Comparison of ENCODE assay signal across 8 cellular contexts in the genomic region with DNA sequence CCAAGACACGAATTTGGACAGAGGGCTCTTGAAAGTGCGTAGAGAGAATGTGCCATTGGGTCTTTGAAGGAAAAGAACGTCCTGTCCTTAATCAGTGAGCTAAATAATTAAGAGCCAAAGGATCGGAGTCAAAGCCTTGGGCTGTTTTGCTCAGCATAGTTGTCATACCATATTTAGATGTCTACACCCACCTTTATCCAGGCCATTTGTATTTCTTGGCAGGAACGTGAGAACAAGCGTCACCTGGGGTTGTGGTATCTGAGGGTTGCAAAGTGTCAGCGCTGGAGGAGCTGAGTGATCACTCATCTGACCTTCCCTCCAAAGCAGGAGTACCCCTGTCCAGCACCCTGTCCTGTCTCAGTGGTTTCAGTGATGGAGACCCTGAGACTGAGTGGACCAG. TPM values are rescaled to one million over a fixed set of nuclear protein-coding genes. Genes with fewer than 3 reads are reported as not detected.
DNase-seq lines count a peak whose midpoint lies in the region; TF ChIP-seq lines count a peak whose summit lies in the region.
"Had no signal": no experiment of that assay in that cellular context is flagged by ENCODE, and none has a peak within 500 bp of the region (broad histone marks: within the 10 kb centered on the region; RNA-seq: fewer than 3 reads in every experiment).

No MANE protein-coding gene starts in this region.

- intact Hi-C loops in OCI-LY7 (cut with micrococcal nuclease; ENCODE audit: unreplicated experiment): loop anchor here (5.0 kb wide), 2 partner anchors 296 to 1304 kb away; partner anchors contain the start of gene ODC1

- H3K27ac ChIP-seq in OCI-LY7 (ENCODE audit: low read depth, low read length, poor library complexity, severe bottlenecking): peak overlapping the region; percentile 88
- H3K27ac ChIP-seq in skeletal muscle tissue (ENCODE audit: low read depth, low read length): peak overlapping the region; percentile 57

- H3K9me3 ChIP-seq in OCI-LY7 (ENCODE audit: low read length) (no peaks in the 10 kb centered on the region), skeletal muscle tissue (ENCODE audit: control insufficient read depth in 3 of 3, low read length in 3 of 3) (no peaks in the 10 kb centered on the region)

- H3K4me2 ChIP-seq in OCI-LY7 (ENCODE audit: low read length): peak overlapping the region; percentile 98

- peak overlapping the region in 1 of 3 donors; percentile 32 for H3K9ac ChIP-seq in skeletal muscle tissue (ENCODE audit: low read depth in 1 of 3, low read length in 3 of 3)

- peaks cover 34% of the 10 kb centered on the region for H4K20me1 ChIP-seq in OCI-LY7 (ENCODE audit: insufficient read depth, low read length)

- H3K4me1 ChIP-seq in OCI-LY7 (ENCODE audit: insufficient read depth, low read length, poor library complexity, severe bottlenecking) (peaks cover 85% of the 10 kb centered on the region), skeletal muscle tissue (ENCODE audit: control insufficient read depth in 3 of 3, insufficient read depth in 3 of 3, low read length in 3 of 3) (peaks cover 58 to 80% (median 78%) of the 10 kb centered on the region in 3 donors)

- no peaks in the 10 kb centered on the region for H3K9me2 ChIP-seq in OCI-LY7 (ENCODE audit: insufficient read depth, low read length)

- DNase-seq in GM06990 (ENCODE audit: extremely low read depth, insufficient read length): no peak
- peak; percentile 21 for DNase-seq in OCI-LY7 (ENCODE audit: low spot score)
- DNase-seq in cerebellar cortex (ENCODE audit: low spot score): peak; percentile 44
- no peak for DNase-seq in GM10248 (ENCODE audit: extremely low spot score)
- DNase-seq in midbrain (lab: John Stamatoyannopoulos, UW): no peak
- no peak for DNase-seq in NCI-H187 (lab: John Stamatoyannopoulos, UW)
- DNase-seq: cortex of kidney had no signal

- H3K36me3 ChIP-seq in GM06990 (ENCODE audit: control insufficient read depth, insufficient read depth, low read length) (no peaks in the 10 kb centered on the region), OCI-LY7 (ENCODE audit: insufficient read depth, low read length) (0 out of 2 replicates have a peak, but pooled peaks cover 2% of the 10 kb centered on the region), skeletal muscle tissue (ENCODE audit: control insufficient read depth in 3 of 3, insufficient read depth in 3 of 3, low read length in 3 of 3) (no peaks in the 10 kb centered on the region)

- BruUV-seq in OCI-LY7 (replicated peaks; lab: Mats Ljungman, UMichigan): TSS peak; percentile 27

- H3K27me3 ChIP-seq in GM06990 (replicated peaks; ENCODE audit: control insufficient read depth, insufficient read depth, low read length) (no peaks in the 10 kb centered on the region), skeletal muscle tissue (ENCODE audit: control insufficient read depth in 3 of 3, insufficient read depth in 3 of 3, low read length in 3 of 3) (no peaks in the 10 kb centered on the region)

- H3K4me3 ChIP-seq in GM06990 (replicated peaks; ENCODE audit: low read depth, low read length) (peak overlapping the region; percentile 29), OCI-LY7 (ENCODE audit: low read depth, low read length, poor library complexity, severe bottlenecking) (peak overlapping the region; percentile 80), skeletal muscle tissue (ENCODE audit: low read length in 3 of 3) (no peak overlapping the region)

- CTCF ChIA-PET in OCI-LY7 (lab: Charles Lee; ENCODE audit: unreplicated experiment): interaction anchor here (1.0 to 1.3 kb wide), 3 partner anchors 9 to 28 kb away, joined by 4 read pairs; no protein-coding TSS in a partner anchor
- CTCF ChIA-PET in GM10248 (lab: Yijun Ruan, JAX): interaction anchor here (0.8 to 18.6 kb wide), 9 partner anchors 10 to 878 kb away, joined by 3 to 207 read pairs (median 3); no protein-coding TSS in a partner anchor

- POLR2A ChIA-PET in OCI-LY7 (lab: Charles Lee) (interaction anchor here (0.5 to 2.1 kb wide), 7 partner anchors 9 to 294 kb away, joined by 3 to 6 read pairs (median 4); no protein-coding TSS in a partner anchor), GM10248 (lab: Yijun Ruan, JAX) (interaction anchor here (0.6 kb wide), 1 partner anchor 37 kb away, joined by 3 read pairs; no protein-coding TSS in a partner anchor)

- H2AFZ ChIP-seq in OCI-LY7 (ENCODE audit: low read length): no peak overlapping the region

- no peak for TF ChIP-seq CTCF in GM06990 (IDR thresholded peaks at IDR 0.05; ENCODE audit: insufficient read depth, low read length, poor library complexity, severe bottlenecking)
- no peak for TF ChIP-seq CTCF in OCI-LY7 (conservative IDR thresholded peaks at IDR 0.05; ENCODE audit: low read length)
- no peak for TF ChIP-seq CTCF in GM10248 (IDR thresholded peaks at IDR 0.05; ENCODE audit: control extremely low read depth, extremely low read depth, low read depth, missing control alignments)

- H3K79me2 ChIP-seq in OCI-LY7 (ENCODE audit: insufficient read depth, low read depth, low read length): peaks cover 79% of the 10 kb centered on the region

RNA-seq across cellular contexts. Expression of gene LPIN1, which starts 4.5 kb away (rescaled TPM):
- total RNA-seq in OCI-LY7 (2014; rRNA removed; shearing (Covaris generic)): 46.6 and 56.9 TPM in 2 replicates
- total RNA-seq in OCI-LY7 (2022) (65.6 and 70.2 TPM in 2 replicates), skeletal muscle tissue (18.8 TPM)

Comparison
In these comparisons a context has a peak if more than half of its experiments do, and no peak if none do; other contexts are left out.
1. DNase-seq: peak in OCI-LY7 (single experiment) and cerebellar cortex (single experiment); none in GM06990 (single experiment), GM10248 (single experiment), midbrain (single experiment) and NCI-H187 (0 of 2).
2. H3K4me3 ChIP-seq: peak in GM06990 (single experiment) and OCI-LY7 (single experiment); none in skeletal muscle tissue (0 of 3).